36 cellular contexts compared by ENCODE assay signal in genomic region chr11:57182896-57183295, GRCh38. TPM values are rescaled to one million over a fixed set of nuclear protein-coding genes. Genes with fewer than 3 reads are reported as not detected.
"Had no signal": no experiment of that assay in that cellular context is flagged by ENCODE, and none has a peak within 500 bp of the region (broad histone marks: within the 10 kb centered on the region; RNA-seq: fewer than 3 reads in every experiment).

No MANE protein-coding gene starts in this region.

- H3K36me3 ChIP-seq: adrenal gland, ascending aorta, brain microvascular endothelial cell, breast epithelium, cardiac muscle cell had no signal

- H3K4me1 ChIP-seq: adrenal gland, ascending aorta, breast epithelium had no signal

- H3K4me3 ChIP-seq: adrenal gland, ascending aorta, body of pancreas, breast epithelium, cardiac muscle cell had no signal

- ATAC-seq: activated naive CD4-positive, alpha-beta T cell treated with anti-CD3 and anti-CD28 coated beads, Interleukin-2, amount 50 U/mL, for 72 hours; activated naive CD8-positive, alpha-beta T cell treated with anti-CD3 and anti-CD28 coated beads, Interleukin-2, amount 50 U/mL, for 24 hours; activated T-cell treated with anti-CD3 and anti-CD28 coated beads, Interleukin-2, amount 50 U/mL, for 4 hours; activated T-cell treated with anti-CD3 and anti-CD28 coated beads, Interleukin-2, amount 50 U/mL, for 72 hours; activated T-helper 17 cell treated with anti-CD3 and anti-CD28 coated beads, Interleukin-2, amount 50 U/mL, for 72 hours; body of pancreas had no signal

- FAIRE-seq: astrocyte, bronchial epithelial cell had no signal

- H3K27ac ChIP-seq: adrenal gland, ascending aorta, body of pancreas, brain microvascular endothelial cell, breast epithelium, cardiac muscle cell had no signal

- DNase-seq: activated effector memory CD4-positive, alpha-beta T cell treated with anti-CD3 and anti-CD28 coated beads, Interleukin-2, amount 50 U/mL, for 16 hours; activated effector memory CD4-positive, alpha-beta T cell treated with Interleukin-2 at 50 U/mL for 16 hours; activated gamma-delta T cell; activated gamma-delta T cell treated with Interleukin-2 at 50 U/mL for 16 hours; activated naive CD4-positive, alpha-beta T cell; activated naive CD4-positive, alpha-beta T cell treated with anti-CD3 and anti-CD28 coated beads for 36 hours; activated naive CD4-positive, alpha-beta T cell treated with anti-CD3 and anti-CD28 coated beads, Interleukin-2, amount 10 ng/mL, durations not matched to agents 7 days and 5 days; activated naive CD4-positive, alpha-beta T cell treated with anti-CD3 and anti-CD28 coated beads, Interleukin-2, amount 50 U/mL, for 16 hours; activated naive CD4-positive, alpha-beta T cell treated with Interleukin-2 at 50 U/mL for 16 hours; activated naive CD8-positive, alpha-beta T cell treated with anti-CD3 and anti-CD28 coated beads for 36 hours; activated naive CD8-positive, alpha-beta T cell treated with anti-CD3 and anti-CD28 coated beads, Interleukin-2, amount 10 ng/mL, durations not matched to agents 7 days and 5 days; activated naive CD8-positive, alpha-beta T cell treated with anti-CD3 and anti-CD28 coated beads, Interleukin-2, amount 50 U/mL, for 24 hours; activated T-cell treated with anti-CD3 and anti-CD28 coated beads for 4 hours; activated T-cell treated with anti-CD3 and anti-CD28 coated beads, Interleukin-2, amount 50 U/mL, for 1 hour; activated T-cell treated with anti-CD3 and anti-CD28 coated beads, Interleukin-2, amount 50 U/mL, for 24 hours; activated T-cell treated with anti-CD3 and anti-CD28 coated beads, Interleukin-2, amount 50 U/mL, for 4 hours; activated T-cell treated with anti-CD3 and anti-CD28 coated beads, Interleukin-2, amount 50 U/mL, for 48 hours; activated T-cell treated with anti-CD3 and anti-CD28 coated beads, Interleukin-2, amount 50 U/mL, for 72 hours; adrenal gland; amniotic stem cell; anterior cingulate cortex; aorta; body of pancreas; brain microvascular endothelial cell; caudate nucleus; cerebellar nuclear complex had no signal

- H3K27me3 ChIP-seq: ascending aorta, body of pancreas had no signal

- H3K9me3 ChIP-seq: adrenal gland, ascending aorta, body of pancreas, breast epithelium had no signal

RNA-seq across cellular contexts. Expression of gene LRRC55, which starts 1.1 kb away (rescaled TPM):
- total RNA-seq: activated naive CD4-positive, alpha-beta T cell treated with anti-CD3 and anti-CD28 coated beads for 36 hours; activated naive CD4-positive, alpha-beta T cell treated with anti-CD3 and anti-CD28 coated beads, Interleukin-2, amount 50 U/mL, for 72 hours; activated naive CD8-positive, alpha-beta T cell treated with anti-CD3 and anti-CD28 coated beads for 36 hours; activated naive CD8-positive, alpha-beta T cell treated with anti-CD3 and anti-CD28 coated beads, Interleukin-2, amount 10 ng/mL, durations not matched to agents 7 days and 5 days; activated T-cell treated with anti-CD3 and anti-CD28 coated beads, Interleukin-2, amount 50 U/mL, for 4 hours; activated T-cell treated with anti-CD3 and anti-CD28 coated beads, Interleukin-2, amount 50 U/mL, for 72 hours; activated T-helper 1 cell treated with anti-CD3 and anti-CD28 coated beads, Interleukin-12 subunit alpha, Interleukin-12 subunit beta, Interleukin-2, Interleukin-4 antibody, amounts not matched to agents 30 ng/mL and 10 ng/mL and 1 ng/mL, durations not matched to agents 14 hours and 24 hours and 36 hours; activated T-helper 17 cell treated with anti-CD3 and anti-CD28 coated beads, Interleukin-2, amount 50 U/mL, for 72 hours; activated T-helper 2 cell treated with anti-CD3 and anti-CD28 coated beads, Interferon-gamma antibody, Interleukin-2, Interleukin-4, amounts not matched to agents 10 μg/mL and 5 μg/mL and 100 μg/mL, durations not matched to agents 14 hours and 24 hours and 36 hours; ascending aorta; astrocyte; body of pancreas; breast epithelium; bronchial epithelial cell; chondrocyte had no signal
- polyA plus RNA-seq: cardiac muscle cell had no signal

RNA-seq across cellular contexts. Expression of gene APLNR, which starts 54.2 kb away (rescaled TPM):
- total RNA-seq: activated naive CD4-positive, alpha-beta T cell treated with anti-CD3 and anti-CD28 coated beads for 36 hours; activated naive CD4-positive, alpha-beta T cell treated with anti-CD3 and anti-CD28 coated beads, Interleukin-2, amount 50 U/mL, for 72 hours; activated naive CD8-positive, alpha-beta T cell treated with anti-CD3 and anti-CD28 coated beads for 36 hours; activated naive CD8-positive, alpha-beta T cell treated with anti-CD3 and anti-CD28 coated beads, Interleukin-2, amount 10 ng/mL, durations not matched to agents 7 days and 5 days; activated T-cell treated with anti-CD3 and anti-CD28 coated beads, Interleukin-2, amount 50 U/mL, for 4 hours; activated T-cell treated with anti-CD3 and anti-CD28 coated beads, Interleukin-2, amount 50 U/mL, for 72 hours; activated T-helper 1 cell treated with anti-CD3 and anti-CD28 coated beads, Interleukin-12 subunit alpha, Interleukin-12 subunit beta, Interleukin-2, Interleukin-4 antibody, amounts not matched to agents 30 ng/mL and 10 ng/mL and 1 ng/mL, durations not matched to agents 14 hours and 24 hours and 36 hours; activated T-helper 17 cell treated with anti-CD3 and anti-CD28 coated beads, Interleukin-2, amount 50 U/mL, for 72 hours; activated T-helper 2 cell treated with anti-CD3 and anti-CD28 coated beads, Interferon-gamma antibody, Interleukin-2, Interleukin-4, amounts not matched to agents 10 μg/mL and 5 μg/mL and 100 μg/mL, durations not matched to agents 14 hours and 24 hours and 36 hours; astrocyte; bronchial epithelial cell; chondrocyte had no signal
